ENCODE assay signal across 1 cellular context in genomic region chr1:201153474-201154388, GRCh38.
TF ChIP-seq lines count a peak whose summit lies in the region.

No MANE protein-coding gene starts in this region.

TF ChIP-seq in H1, 55 proteins besides CTCF, POLR2A, EP300 and RAD21:
- 0 out of 2 replicates have a peak, but pooled peaks have one; percentile 27 for TF ChIP-seq TAF1 (IDR thresholded peaks at IDR 0.05; ENCODE audit: low read depth, low read length)
- no peak for TF ChIP-seq BCL11A (IDR thresholded peaks at IDR 0.05; ENCODE audit: low read depth in 2 of 2, low read length in 2 of 2)
- no peak for TF ChIP-seq EGR1 (IDR thresholded peaks at IDR 0.05; ENCODE audit: borderline replicate concordance, low read depth, low read length)
- TF ChIP-seq BRCA1 (IDR thresholded peaks at IDR 0.05; ENCODE audit: low read depth, low read length) = no peak
- no peak for TF ChIP-seq CREB1 (IDR thresholded peaks at IDR 0.05)
- TF ChIP-seq HDAC2 (IDR thresholded peaks at IDR 0.05; ENCODE audit: borderline replicate concordance in 1 of 2, low read depth in 2 of 2, low read length in 2 of 2) = no peak
- 0 out of 2 replicates have a peak, but pooled peaks have one; percentile 2 for TF ChIP-seq TBP (IDR thresholded peaks at IDR 0.05; ENCODE audit: low read depth, low read length)
- peak in 1 of 2 experiments; percentile 16; a peak in 1 of 4 replicates for TF ChIP-seq SIN3A (conservative IDR thresholded peaks at IDR 0.05 in 1 of 2, IDR thresholded peaks at IDR 0.05 in 1 of 2; ENCODE audit: low read depth in 1 of 2, low read length in 2 of 2)
- no peak for TF ChIP-seq TCF12 (IDR thresholded peaks at IDR 0.05; ENCODE audit: low read depth, low read length)
- TF ChIP-seq YY1 (IDR thresholded peaks at IDR 0.05; ENCODE audit: low read depth, low read length) = no peak
- no peak for TF ChIP-seq HDAC6 (IDR thresholded peaks at IDR 0.05; ENCODE audit: low read depth, low read length)
- TF ChIP-seq USF2 (IDR thresholded peaks at IDR 0.05; ENCODE audit: low read length) = no peak
- peak; percentile 12; the same call in 1 of the 2 replicates for TF ChIP-seq E2F6 (IDR thresholded peaks at IDR 0.05)
- peak; percentile 65 for TF ChIP-seq PHF8 (conservative IDR thresholded peaks at IDR 0.05; ENCODE audit: low read depth, low read length)
- peak; percentile 56 for TF ChIP-seq KDM4A (IDR thresholded peaks at IDR 0.05; ENCODE audit: low read depth, low read length, severe bottlenecking)
